Comparison of ENCODE assay signal across 28 cellular contexts in genomic region chr6:167276772-167277533, GRCh38. TPM values are rescaled to one million over a fixed set of nuclear protein-coding genes. Genes with fewer than 3 reads are reported as not detected.
"Had no signal": no experiment of that assay in that cellular context is flagged by ENCODE, and none has a peak within 500 bp of the region (broad histone marks: within the 10 kb centered on the region; RNA-seq: fewer than 3 reads in every experiment).

No MANE protein-coding gene starts in this region.

- H3K36me3 ChIP-seq: cardiac muscle cell, left lung, sigmoid colon had no signal

- H3K4me3 Mint-ChIP-seq: activated CD4-positive, alpha-beta T cell treated with anti-CD3 and anti-CD28 coated beads, Interleukin-2, amount 10 ng/mL, durations not matched to agents 24 days and 14 days; activated CD8-positive, alpha-beta memory T cell treated with anti-CD3 and anti-CD28 coated beads, Interleukin-2, amount 10 ng/mL, durations not matched to agents 7 days and 5 days; activated CD8-positive, alpha-beta T cell treated with anti-CD3 and anti-CD28 coated beads for 36 hours; activated naive CD8-positive, alpha-beta T cell treated with anti-CD3 and anti-CD28 coated beads, Interleukin-2, amount 50 U/mL, for 24 hours; immature natural killer cell; nephron progenitor cell; stimulated activated naive B cell treated with anti-CD40 and anti-IgM and Interleukin-4, amounts not matched to agents 10 μg/mL and 1 μg/mL and 100 μg/mL, for 72 hours had no signal

- H3K9me3 ChIP-seq: body of pancreas, left lung, sigmoid colon had no signal

- H3K4me1 Mint-ChIP-seq: activated CD4-positive, alpha-beta T cell treated with anti-CD3 and anti-CD28 coated beads, Interleukin-2, amount 10 ng/mL, durations not matched to agents 24 days and 14 days; activated CD8-positive, alpha-beta memory T cell treated with anti-CD3 and anti-CD28 coated beads, Interleukin-2, amount 10 ng/mL, durations not matched to agents 7 days and 5 days; activated naive CD8-positive, alpha-beta T cell treated with anti-CD3 and anti-CD28 coated beads, Interleukin-2, amount 50 U/mL, for 24 hours; immature natural killer cell; stimulated activated naive B cell treated with anti-CD40 and anti-IgM and Interleukin-4, amounts not matched to agents 10 μg/mL and 1 μg/mL and 100 μg/mL, for 72 hours had no signal

- H3K27ac Mint-ChIP-seq: activated CD4-positive, alpha-beta T cell treated with anti-CD3 and anti-CD28 coated beads, Interleukin-2, amount 10 ng/mL, durations not matched to agents 24 days and 14 days; activated CD8-positive, alpha-beta memory T cell treated with anti-CD3 and anti-CD28 coated beads, Interleukin-2, amount 10 ng/mL, durations not matched to agents 7 days and 5 days; activated CD8-positive, alpha-beta T cell treated with anti-CD3 and anti-CD28 coated beads for 36 hours; activated naive CD8-positive, alpha-beta T cell treated with anti-CD3 and anti-CD28 coated beads, Interleukin-2, amount 50 U/mL, for 24 hours; immature natural killer cell; nephron progenitor cell; stimulated activated naive B cell treated with anti-CD40 and anti-IgM and Interleukin-4, amounts not matched to agents 10 μg/mL and 1 μg/mL and 100 μg/mL, for 72 hours had no signal

- H3K27ac ChIP-seq: body of pancreas, cardiac muscle cell, hepatocyte, left lung, sigmoid colon had no signal

- ATAC-seq: activated CD4-positive, CD25-positive, alpha-beta regulatory T cell treated with anti-CD3 and anti-CD28 coated beads, Interleukin-2, amount 50 U/mL, for 24 hours; activated CD8-positive, alpha-beta memory T cell treated with anti-CD3 and anti-CD28 coated beads, Interleukin-2, amount 10 ng/mL, durations not matched to agents 7 days and 5 days; activated CD8-positive, alpha-beta T cell treated with anti-CD3 and anti-CD28 coated beads for 36 hours; activated naive CD8-positive, alpha-beta T cell treated with anti-CD3 and anti-CD28 coated beads, Interleukin-2, amount 50 U/mL, for 24 hours; body of pancreas; left lung; stimulated activated naive B cell treated with anti-CD40 and anti-IgM and Interleukin-4, amounts not matched to agents 10 μg/mL and 1 μg/mL and 100 μg/mL, for 72 hours had no signal

- H3K4me2 ChIP-seq: hepatocyte had no signal

- DNase-seq: activated CD4-positive, alpha-beta T cell treated with anti-CD3 and anti-CD28 coated beads, Interleukin-2, amount 10 ng/mL, durations not matched to agents 24 days and 14 days; activated CD8-positive, alpha-beta memory T cell treated with anti-CD3 and anti-CD28 coated beads, Interleukin-2, amount 10 ng/mL, durations not matched to agents 7 days and 5 days; activated CD8-positive, alpha-beta T cell treated with anti-CD3 and anti-CD28 coated beads for 36 hours; activated gamma-delta T cell; activated naive CD4-positive, alpha-beta T cell treated with anti-CD3 and anti-CD28 coated beads, Interleukin-2, amount 50 U/mL, for 16 hours; activated naive CD8-positive, alpha-beta T cell treated with anti-CD3 and anti-CD28 coated beads, Interleukin-2, amount 50 U/mL, for 24 hours; activated T-cell treated with anti-CD3 and anti-CD28 coated beads for 4 hours; body of pancreas; glutamatergic neuron; immature natural killer cell; left lung; nephron progenitor cell; occipital lobe; sigmoid colon; stimulated activated CD4-positive, alpha-beta T cell treated with anti-CD3 and anti-CD28 coated beads, Interleukin-2, amount 100 ng/mL, for 48 hours; stimulated activated CD8-positive, alpha-beta memory T cell treated with anti-CD3 and anti-CD28 coated beads, Interleukin-4, amount 100 ng/mL, for 48 hours; stimulated activated naive B cell treated with anti-CD40 and anti-IgM and Interleukin-4, amounts not matched to agents 10 μg/mL and 1 μg/mL and 100 μg/mL, for 72 hours had no signal

- H3K9me3 Mint-ChIP-seq: activated CD4-positive, alpha-beta T cell treated with anti-CD3 and anti-CD28 coated beads, Interleukin-2, amount 10 ng/mL, durations not matched to agents 24 days and 14 days; activated CD8-positive, alpha-beta T cell treated with anti-CD3 and anti-CD28 coated beads for 36 hours; activated naive CD8-positive, alpha-beta T cell treated with anti-CD3 and anti-CD28 coated beads, Interleukin-2, amount 50 U/mL, for 24 hours; immature natural killer cell; stimulated activated naive B cell treated with anti-CD40 and anti-IgM and Interleukin-4, amounts not matched to agents 10 μg/mL and 1 μg/mL and 100 μg/mL, for 72 hours had no signal

- H3K27me3 ChIP-seq: body of pancreas, cardiac muscle cell, hepatocyte, sigmoid colon had no signal

- FAIRE-seq: frontal cortex had no signal

- H3K4me1 ChIP-seq: body of pancreas, left lung, sigmoid colon had no signal

- H3K36me3 Mint-ChIP-seq: activated CD8-positive, alpha-beta memory T cell treated with anti-CD3 and anti-CD28 coated beads, Interleukin-2, amount 10 ng/mL, durations not matched to agents 7 days and 5 days; immature natural killer cell; stimulated activated naive B cell treated with anti-CD40 and anti-IgM and Interleukin-4, amounts not matched to agents 10 μg/mL and 1 μg/mL and 100 μg/mL, for 72 hours had no signal

- H2AFZ ChIP-seq: hepatocyte had no signal

- H3K4me3 ChIP-seq: body of pancreas, cardiac muscle cell, hepatocyte, left lung, sigmoid colon had no signal

RNA-seq across cellular contexts. Expression of gene UNC93A, which starts 14.2 kb away (rescaled TPM):
- total RNA-seq: activated CD4-positive, alpha-beta T cell treated with anti-CD3 and anti-CD28 coated beads, Interleukin-2, amount 10 ng/mL, durations not matched to agents 24 days and 14 days; activated CD8-positive, alpha-beta memory T cell treated with anti-CD3 and anti-CD28 coated beads, Interleukin-2, amount 10 ng/mL, durations not matched to agents 7 days and 5 days; activated CD8-positive, alpha-beta T cell treated with anti-CD3 and anti-CD28 coated beads for 36 hours; body of pancreas; cardiac muscle cell; cerebellum; frontal cortex; kidney epithelial cell; left lung; mononuclear cell; occipital lobe; sigmoid colon; subcutaneous adipose tissue; T-helper 2 cell treated with Interferon-gamma antibody and Interleukin-4, amounts not matched to agents 100 ng/mL and 5 ng/mL, for 36 hours; ureter had no signal
- polyA plus RNA-seq: cardiac muscle cell, immature natural killer cell had no signal

RNA-seq across cellular contexts. Expression of gene TTLL2, which starts 47.9 kb away (rescaled TPM):
- total RNA-seq: activated CD4-positive, alpha-beta T cell treated with anti-CD3 and anti-CD28 coated beads, Interleukin-2, amount 10 ng/mL, durations not matched to agents 24 days and 14 days; activated CD8-positive, alpha-beta memory T cell treated with anti-CD3 and anti-CD28 coated beads, Interleukin-2, amount 10 ng/mL, durations not matched to agents 7 days and 5 days; activated CD8-positive, alpha-beta T cell treated with anti-CD3 and anti-CD28 coated beads for 36 hours; body of pancreas; cardiac muscle cell; cerebellum; hepatocyte; kidney epithelial cell; left lung; mononuclear cell; sigmoid colon; subcutaneous adipose tissue; T-helper 2 cell treated with Interferon-gamma antibody and Interleukin-4, amounts not matched to agents 100 ng/mL and 5 ng/mL, for 36 hours; ureter had no signal
- polyA plus RNA-seq: cardiac muscle cell, esophagus, immature natural killer cell, sigmoid colon had no signal
